Comparison of ENCODE assay signal across 10 cellular contexts in genomic region chr6:147194652-147195403, GRCh38. TPM values are rescaled to one million over a fixed set of nuclear protein-coding genes. Genes with fewer than 3 reads are reported as not detected.
A peak's percentile ranks its signal among the peaks of the same experiment; 100 is the strongest.
DNase-seq lines count a peak whose midpoint lies in the region; ATAC-seq and TF ChIP-seq lines count a peak whose summit lies in the region.
"Had no signal": no experiment of that assay in that cellular context is flagged by ENCODE, and none has a peak within 500 bp of the region (broad histone marks: within the 10 kb centered on the region; RNA-seq: fewer than 3 reads in every experiment).

No MANE protein-coding gene starts in this region.

- peak overlapping the region; percentile 74 for H3K4me2 ChIP-seq in Loucy (ENCODE audit: low read depth, low read length, poor library complexity, severe bottlenecking)

- H3K4me1 Mint-ChIP-seq in activated naive CD8-positive, alpha-beta T cell (ENCODE audit: low read depth), result peaks cover 23% of the 10 kb centered on the region
- H3K4me1 Mint-ChIP-seq in natural killer cell (peaks cover 5 to 9% of the 10 kb centered on the region in 2 donors), Calu3 (ENCODE audit: low read depth, unreplicated experiment) (no peaks in the 10 kb centered on the region)

- H3K27ac Mint-ChIP-seq in activated naive CD8-positive, alpha-beta T cell, result peak overlapping the region; percentile 79
- no peak overlapping the region for H3K27ac Mint-ChIP-seq in natural killer cell
- H3K27ac Mint-ChIP-seq in Calu3 (ENCODE audit: unreplicated experiment), result no peak overlapping the region

- H3K27me3 ChIP-seq in Loucy (ENCODE audit: insufficient read depth, low read length, poor library complexity, severe bottlenecking), result no peaks in the 10 kb centered on the region
- H3K27me3 ChIP-seq: tibial artery had no signal

- H3K36me3 ChIP-seq in Loucy (ENCODE audit: insufficient read depth, low read length), result no peaks in the 10 kb centered on the region
- H3K36me3 ChIP-seq: tibial artery had no signal

- DNase-seq in GM03348 (ENCODE audit: low spot score), result peak; percentile 21
- DNase-seq in natural killer cell, result no peak
- no peak for DNase-seq in GM10266 (ENCODE audit: extremely low spot score)
- no peak for DNase-seq in Calu3
- no peak for DNase-seq in NCI-H2081 (lab: John Stamatoyannopoulos, UW)
- DNase-seq in NCI-H2029 (lab: John Stamatoyannopoulos, UW), result no peak
- DNase-seq: activated CD8-positive, alpha-beta memory T cell treated with anti-CD3 and anti-CD28 coated beads, Interleukin-2, amount 50 U/mL, for 48 hours; tibial artery had no signal

- ATAC-seq in natural killer cell, result peak; percentile 30 to 73 (median 71)

- H3K9ac ChIP-seq in Loucy (ENCODE audit: low read depth, low read length, poor library complexity, severe bottlenecking), result peak overlapping the region; percentile 4

- no peaks in the 10 kb centered on the region for H3K79me2 ChIP-seq in Loucy (ENCODE audit: insufficient read depth, low read length)

- H4K20me1 ChIP-seq in Loucy (ENCODE audit: insufficient read depth, low read length, poor library complexity, severe bottlenecking), result no peaks in the 10 kb centered on the region

- H3K27me3 Mint-ChIP-seq in activated naive CD8-positive, alpha-beta T cell, result no peaks in the 10 kb centered on the region
- H3K27me3 Mint-ChIP-seq in natural killer cell (ENCODE audit: low read depth in 2 of 2), result peaks cover 0 to 3% of the 10 kb centered on the region in 2 donors
- H3K27me3 Mint-ChIP-seq in Calu3 (ENCODE audit: unreplicated experiment), result no peaks in the 10 kb centered on the region

- H3K9me3 Mint-ChIP-seq in activated naive CD8-positive, alpha-beta T cell (ENCODE audit: low read depth), result no peaks in the 10 kb centered on the region
- H3K9me3 Mint-ChIP-seq in natural killer cell, result no peaks in the 10 kb centered on the region
- no peaks in the 10 kb centered on the region for H3K9me3 Mint-ChIP-seq in Calu3 (ENCODE audit: low read depth, unreplicated experiment)

- TF ChIP-seq CTCF in Loucy (conservative IDR thresholded peaks at IDR 0.05; ENCODE audit: low read length), result no peak
- no peak for TF ChIP-seq CTCF in natural killer cell (IDR thresholded peaks at IDR 0.05)
- no peak for TF ChIP-seq CTCF in GM10266 (IDR thresholded peaks at IDR 0.05; ENCODE audit: control insufficient read depth, insufficient read depth, low read depth, missing control alignments)
- no peak for TF ChIP-seq CTCF in Calu3 (IDR thresholded peaks at IDR 0.05; ENCODE audit: unreplicated experiment)

- intact Hi-C loops in natural killer cell (cut with micrococcal nuclease) (no loop called here), Calu3 (cut with micrococcal nuclease; ENCODE audit: unreplicated experiment) (no loop called here)

- peak overlapping the region; percentile 44 for H3K4me3 Mint-ChIP-seq in activated naive CD8-positive, alpha-beta T cell
- H3K4me3 Mint-ChIP-seq in natural killer cell (no peak overlapping the region), Calu3 (ENCODE audit: low read depth, unreplicated experiment) (no peak overlapping the region)

- H3F3A ChIP-seq in Loucy (ENCODE audit: low read depth), result no peaks in the 10 kb centered on the region

- peak overlapping the region; percentile 6 for H3K4me3 ChIP-seq in Loucy (ENCODE audit: low read length, poor library complexity, severe bottlenecking)
- H3K4me3 ChIP-seq: tibial artery had no signal

- H3K9me2 ChIP-seq in Loucy (replicated peaks; ENCODE audit: low read depth, low read length), result no peaks in the 10 kb centered on the region

- peaks cover 28% of the 10 kb centered on the region for H3K4me1 ChIP-seq in Loucy (ENCODE audit: insufficient read depth, low read length, poor library complexity, severe bottlenecking)
- H3K4me1 ChIP-seq: tibial artery had no signal

- H3K9me3 ChIP-seq in Loucy (ENCODE audit: insufficient read depth, low read depth, low read length), result no peaks in the 10 kb centered on the region
- H3K9me3 ChIP-seq: tibial artery had no signal

- H2AFZ ChIP-seq in Loucy (ENCODE audit: low read length), result no peak overlapping the region

- no peaks in the 10 kb centered on the region for H3K36me3 Mint-ChIP-seq in activated naive CD8-positive, alpha-beta T cell
- H3K36me3 Mint-ChIP-seq in natural killer cell (no peaks in the 10 kb centered on the region), Calu3 (ENCODE audit: insufficient read depth, unreplicated experiment) (no peaks in the 10 kb centered on the region)

- CTCF ChIA-PET in Calu3 (lab: Charles Lee), result interaction anchor here (0.6 kb wide), 1 partner anchor 1667 kb away, joined by 3 read pairs; no protein-coding TSS in a partner anchor

- no TSS peak for BruUV-seq in Calu3 (replicated peaks; lab: Mats Ljungman, UMichigan)

RNA-seq across cellular contexts. Expression of gene STXBP5, which starts 9.4 kb away (rescaled TPM):
- total RNA-seq in natural killer cell (10 to 100 TPM; 22.9 to 43.9 (median 35.9) TPM), Calu3 (2022) (7.0 and 10.1 TPM in 2 replicates)
